ENCODE assay signal across 18 cellular contexts in genomic region chr7:44108768-44109750, GRCh38. TPM values are rescaled to one million over a fixed set of nuclear protein-coding genes. Genes with fewer than 3 reads are reported as not detected.
DNase-seq lines count a peak whose midpoint lies in the region; ATAC-seq, FAIRE-seq and TF ChIP-seq lines count a peak whose summit lies in the region.
"Had no signal": no experiment of that assay in that cellular context is flagged by ENCODE, and none has a peak within 500 bp of the region (broad histone marks: within the 10 kb centered on the region; RNA-seq: fewer than 3 reads in every experiment).

No MANE protein-coding gene starts in this region.

- H3K56ac ChIP-seq in H1 (replicated peaks; ENCODE audit: insufficient read length, low read depth, low read length), result no peak overlapping the region

- H3K79me2 ChIP-seq in H1 (ENCODE audit: control insufficient read depth in 1 of 2, insufficient read depth in 2 of 2, low read length in 2 of 2), result no peaks in the 10 kb centered on the region; a peak in 1 of 4 replicates

- no peak overlapping the region for H2BK12ac ChIP-seq in H1 (ENCODE audit: low read depth, low read length)

- peaks cover 10% of the 10 kb centered on the region for H3K23me2 ChIP-seq in H1 (ENCODE audit: low read depth, low read length)

- no peak for TF ChIP-seq POLR2A in H1 (IDR thresholded peaks at IDR 0.05; ENCODE audit: control extremely low read depth in 1 of 2, low read depth in 2 of 2, low read length in 2 of 2)

- no peak for FAIRE-seq in H1 (lab: Jason Lieb, UNC)
- FAIRE-seq: astrocyte, D721Med, islet of Langerhans, TTC549 had no signal

- no peak overlapping the region for H2BK120ac ChIP-seq in H1 (replicated peaks; ENCODE audit: low read depth, low read length)

- H2AK5ac ChIP-seq in H1 (ENCODE audit: low read depth, low read length), result no peak overlapping the region

- H2AFZ ChIP-seq in H1 (ENCODE audit: low read length), result no peak overlapping the region

- no peak overlapping the region for H3K27ac ChIP-seq in HEK293 (ENCODE audit: extremely low read depth, low read depth, low read length)
- H3K27ac ChIP-seq in H1 (ENCODE audit: low read depth, low read length), result no peak overlapping the region
- peak overlapping the region; percentile 98 to 100 for H3K27ac ChIP-seq in tibial artery
- H3K27ac ChIP-seq: neutrophil, SJSA1 had no signal

- TF ChIP-seq RAD21 in H1 (IDR thresholded peaks at IDR 0.05 in 1 of 2, conservative IDR thresholded peaks at IDR 0.05 in 1 of 2; ENCODE audit: low read depth in 2 of 2, low read length in 2 of 2), result peak; percentile 10 to 22; a peak in 3 of 4 replicates

- no peak overlapping the region for H3K4ac ChIP-seq in H1 (replicated peaks; ENCODE audit: insufficient read length, low read depth, low read length)

- H3K36me3 Mint-ChIP-seq in natural killer cell, result no peaks in the 10 kb centered on the region
- peaks cover 2% of the 10 kb centered on the region for H3K36me3 Mint-ChIP-seq in activated naive CD8-positive, alpha-beta T cell treated with anti-CD3 and anti-CD28 coated beads, Interleukin-2, amount 50 U/mL, for 24 hours (ENCODE audit: low read depth)

- no peak overlapping the region for H3K4me2 ChIP-seq in H1 (ENCODE audit: insufficient read depth in 1 of 2, low read depth in 2 of 2, low read length in 2 of 2)

- no peak overlapping the region for H4K91ac ChIP-seq in H1 (replicated peaks; ENCODE audit: insufficient read length, low read length)

- H3K36me3 ChIP-seq in HEK293 (ENCODE audit: control insufficient read depth in 2 of 2, insufficient read depth in 1 of 2, low read length in 2 of 2) (peaks cover 0 to under 1% of the 10 kb centered on the region in 2 experiments; a peak in 1 of 3 replicates), H1 (ENCODE audit: control insufficient read depth in 2 of 4, insufficient read depth in 4 of 4, low read length in 3 of 4) (peaks cover 0 to 6% (median 3%) of the 10 kb centered on the region in 4 experiments; a peak in 5 of 8 replicates), tibial artery (peaks cover 25 to 75% (median 72%) of the 10 kb centered on the region in 3 donors)
- H3K36me3 ChIP-seq: neutrophil had no signal

- H3K79me1 ChIP-seq in H1 (ENCODE audit: low read depth, low read length), result peaks cover 4% of the 10 kb centered on the region; the same call in 1 of the 2 replicates

- no peak overlapping the region for H2BK15ac ChIP-seq in H1 (ENCODE audit: low read length)

- no peak overlapping the region for H3K9ac ChIP-seq in H1 (replicated peaks in 1 of 4; ENCODE audit: extremely low read depth in 1 of 4, low read depth in 3 of 4, low read length in 3 of 4)

- DNase-seq in Right ventricle myocardium superior (peak; percentile 32), left cardiac atrium (no peak), H1 (ENCODE audit: low read depth in 1 of 2, low spot score in 2 of 2) (no peak), tibial artery (no peak), natural killer cell (no peak), NCI-H526 treated with DMSO at 0.1 percent for 48 hours (lab: John Stamatoyannopoulos, UW) (no peak)
- no peak for DNase-seq in activated naive CD8-positive, alpha-beta T cell treated with anti-CD3 and anti-CD28 coated beads, Interleukin-2, amount 50 U/mL, for 24 hours
- DNase-seq: erythroblast; Kasumi-1; NCI-H446; stimulated activated CD4-positive, alpha-beta T cell treated with anti-CD3 and anti-CD28 coated beads, Interleukin-4, amount 100 ng/mL, for 4 hours had no signal

- H2BK5ac ChIP-seq in H1 (ENCODE audit: low read depth, low read length), result no peak overlapping the region

- no peak overlapping the region for H2BK20ac ChIP-seq in H1 (ENCODE audit: low read length)

- peaks cover 0 to 3% of the 10 kb centered on the region in 2 donors for H3K27me3 Mint-ChIP-seq in natural killer cell (ENCODE audit: low read depth in 2 of 2)
- no peaks in the 10 kb centered on the region for H3K27me3 Mint-ChIP-seq in activated naive CD8-positive, alpha-beta T cell treated with anti-CD3 and anti-CD28 coated beads, Interleukin-2, amount 50 U/mL, for 24 hours

- H3K27ac Mint-ChIP-seq in natural killer cell, result no peak overlapping the region
- H3K27ac Mint-ChIP-seq in activated naive CD8-positive, alpha-beta T cell treated with anti-CD3 and anti-CD28 coated beads, Interleukin-2, amount 50 U/mL, for 24 hours, result no peak overlapping the region

- peaks cover 7% of the 10 kb centered on the region in 2 donors for H3K4me1 Mint-ChIP-seq in natural killer cell
- H3K4me1 Mint-ChIP-seq in activated naive CD8-positive, alpha-beta T cell treated with anti-CD3 and anti-CD28 coated beads, Interleukin-2, amount 50 U/mL, for 24 hours, result peaks cover 15% of the 10 kb centered on the region

- H3K4me1 ChIP-seq in HEK293 (ENCODE audit: control insufficient read depth, insufficient read depth, low read length), result no peaks in the 10 kb centered on the region
- peaks cover 0 to 11% (median 6%) of the 10 kb centered on the region in 4 experiments; a peak in 6 of 7 replicates for H3K4me1 ChIP-seq in H1 (replicated peaks in 1 of 4; ENCODE audit: control insufficient read depth in 3 of 4, insufficient read depth in 4 of 4, low read length in 3 of 4)
- peaks cover 12 to 92% (median 76%) of the 10 kb centered on the region in 4 donors for H3K4me1 ChIP-seq in tibial artery

- 91% methylated on average over 17 of the region's 21 CpGs; no CpG with 5 or more reads in 1 of the 2 experiments for WGBS in H1 (ENCODE audit: extremely low coverage in 1 of 2, insufficient coverage in 1 of 2, insufficient read length in 1 of 2, insufficient replicate concordance in 2 of 2, low coverage in 1 of 2, low lambda C conversion rate in 2 of 2, missing lambda C conversion rate in 1 of 2), 2 experiments

- H3K4me3 Mint-ChIP-seq in natural killer cell, result no peak overlapping the region
- no peak overlapping the region for H3K4me3 Mint-ChIP-seq in activated naive CD8-positive, alpha-beta T cell treated with anti-CD3 and anti-CD28 coated beads, Interleukin-2, amount 50 U/mL, for 24 hours

- H3K27me3 ChIP-seq in H1 (replicated peaks in 1 of 4; ENCODE audit: control insufficient read depth in 3 of 4, extremely low read depth in 1 of 4, insufficient read depth in 3 of 4, low read length in 3 of 4) (peaks cover 0 to 14% (median 11%) of the 10 kb centered on the region in 4 experiments; a peak in 6 of 7 replicates), tibial artery (no peaks in the 10 kb centered on the region)
- H3K27me3 ChIP-seq: SJSA1 had no signal

- H3K9me3 ChIP-seq in HEK293 (ENCODE audit: control insufficient read depth, insufficient read depth, low read depth, low read length) (no peaks in the 10 kb centered on the region), H1 (ENCODE audit: insufficient read depth in 2 of 2, low read depth in 1 of 2, low read length in 1 of 2) (no peaks in the 10 kb centered on the region), tibial artery (no peaks in the 10 kb centered on the region)
- H3K9me3 ChIP-seq: neutrophil, SJSA1 had no signal

- no peaks in the 10 kb centered on the region for H3K9me3 Mint-ChIP-seq in natural killer cell
- H3K9me3 Mint-ChIP-seq in activated naive CD8-positive, alpha-beta T cell treated with anti-CD3 and anti-CD28 coated beads, Interleukin-2, amount 50 U/mL, for 24 hours, result no peaks in the 10 kb centered on the region

- intact Hi-C loops in Right ventricle myocardium superior (cut with DNase I) (no loop called here), left cardiac atrium (cut with DNase I) (no loop called here), tibial artery (cut with DNase I; ENCODE audit: low total_unique reads) (no loop called here), natural killer cell (cut with micrococcal nuclease) (no loop called here)

- no peak overlapping the region for H3K18ac ChIP-seq in H1 (ENCODE audit: extremely low read depth, low read length)

- no peak for TF ChIP-seq EP300 in H1 (IDR thresholded peaks at IDR 0.05; ENCODE audit: borderline replicate concordance in 1 of 2, low read depth in 2 of 2, low read length in 2 of 2)

- ATAC-seq in Right ventricle myocardium superior (ENCODE audit: poor library complexity), result no peak
- ATAC-seq in left cardiac atrium, result no peak
- no peak for ATAC-seq in natural killer cell
- no peak for ATAC-seq in activated naive CD8-positive, alpha-beta T cell treated with anti-CD3 and anti-CD28 coated beads, Interleukin-2, amount 50 U/mL, for 24 hours

- H3K4me3 ChIP-seq in HEK293 (ENCODE audit: low read depth, low read length) (no peak overlapping the region), H1 (ENCODE audit: extremely low read depth in 1 of 4, insufficient read depth in 2 of 4, low read depth in 3 of 4, low read length in 4 of 4) (no peak overlapping the region), tibial artery (peak overlapping the region in 1 of 2 donors; percentile 58)
- H3K4me3 ChIP-seq: SJSA1 had no signal

- no peak overlapping the region for H4K5ac ChIP-seq in H1 (ENCODE audit: insufficient read length, low read depth, low read length)

- CTCF ChIA-PET in HEK293 (lab: Yijun Ruan, JAX), result interaction anchor here (1.1 to 1.8 kb wide), 2 partner anchors 10 to 89 kb away, joined by 6 read pairs; no protein-coding TSS in a partner anchor
- CTCF ChIA-PET in H1 (lab: Charles Lee; ENCODE audit: partially characterized antibody), result interaction anchor here (0.9 to 2.4 kb wide), 7 partner anchors 11 to 132 kb away, joined by 3 to 11 read pairs (median 3); partner anchors contain the start of gene POLD2

- H3K23ac ChIP-seq in H1 (ENCODE audit: insufficient read length), result no peak overlapping the region

- no peak overlapping the region for H4K8ac ChIP-seq in H1 (ENCODE audit: extremely low read depth, insufficient read depth, low read length)

- peaks cover 2 to 10% of the 10 kb centered on the region in 2 experiments for H4K20me1 ChIP-seq in H1 (replicated peaks in 1 of 2; ENCODE audit: control insufficient read depth in 1 of 2, insufficient read depth in 2 of 2, low read length in 2 of 2)

- POLR2A ChIA-PET in HEK293 (lab: Yijun Ruan, JAX) (no interaction called here), H1 (lab: Charles Lee; ENCODE audit: partially characterized antibody) (interaction anchor here (0.7 to 1.7 kb wide), 4 partner anchors 13 to 69 kb away, joined by 3 to 6 read pairs (median 4); partner anchors contain the start of genes PGAM2 and POLD2)

- TF ChIP-seq CTCF in HEK293 (tag by site-specific recombination; IDR thresholded peaks at IDR 0.05) (0 out of 2 replicates have a peak, but pooled peaks have one; percentile 11), H1 (IDR thresholded peaks at IDR 0.05; ENCODE audit: control extremely low read depth in 1 of 3, insufficient read depth in 1 of 3, low read depth in 1 of 3, low read length in 3 of 3) (peak in 2 of 3 experiments; percentile 14 to 31; a peak in 3 of 4 replicates), tibial artery (IDR thresholded peaks at IDR 0.05) (no peak), natural killer cell (IDR thresholded peaks at IDR 0.05) (no peak)

- no peak overlapping the region for H3K14ac ChIP-seq in H1 (ENCODE audit: insufficient read length)

RNA-seq across cellular contexts. Expression of gene AEBP1, which starts 4.9 kb away (rescaled TPM):
- 12.4 TPM for total RNA-seq in Right ventricle myocardium superior
- total RNA-seq in left cardiac atrium, result 100 to 1,000 TPM in 1 of 2 donors, 10 to 100 TPM in 1; 65.0 to 117 TPM
- total RNA-seq in H1 (2021; fragmentation: NEBNext Ultra II Directional; extraction: Animal tissue kit (Norgen Biotek cat#: 25700)), result 39.4 and 41.2 TPM in 2 replicates
- polyA plus RNA-seq in H1 (2011; rRNA removed), result 10.4 and 18.4 TPM in 2 replicates
- polyA plus RNA-seq in H1 (2011; cell fraction: cytosol; rRNA removed), result 9.4 TPM
- 49.1 TPM for polyA plus RNA-seq in H1 (2011; cell fraction: nucleus; rRNA removed)
- polyA plus RNA-seq in H1 (2012, experiment 1 of 2), result 29.7 to 44.2 TPM (median 41.7 TPM) in 4 replicates
- 26.9 TPM for polyA plus RNA-seq in H1 (2012, experiment 2 of 2)
- polyA plus RNA-seq in H1 (2013, experiment 1 of 2), result 44.5 TPM
- 41.1 TPM for polyA plus RNA-seq in H1 (2013, experiment 2 of 2)
- polyA minus RNA-seq in H1 (2011; rRNA and poly(A)+ RNA removed), result 8.0 and 10.4 TPM in 2 replicates
- polyA minus RNA-seq in H1 (2011; cell fraction: cytosol; rRNA and poly(A)+ RNA removed), result 16.9 TPM
- polyA minus RNA-seq in H1 (2011; cell fraction: nucleus; rRNA and poly(A)+ RNA removed), result 15.4 TPM
- 1 to 10 TPM; 3.3 to 9.0 (median 6.4) TPM for total RNA-seq in natural killer cell
- total RNA-seq: SJSA1 had no signal

RNA-seq across cellular contexts. Expression of gene POLD2, which starts 14.3 kb away (rescaled TPM):
- 75.3 TPM for total RNA-seq in Right ventricle myocardium superior
- 10 to 100 TPM; 95.8 to 98.9 TPM for total RNA-seq in left cardiac atrium
- 148 TPM in 2 replicates for total RNA-seq in H1 (2021; fragmentation: NEBNext Ultra II Directional; extraction: Animal tissue kit (Norgen Biotek cat#: 25700))
- 214 and 289 TPM in 2 replicates for polyA plus RNA-seq in H1 (2011; rRNA removed)
- 206 TPM for polyA plus RNA-seq in H1 (2011; cell fraction: cytosol; rRNA removed)
- 348 TPM for polyA plus RNA-seq in H1 (2011; cell fraction: nucleus; rRNA removed)
- 147 to 186 TPM (median 179 TPM) in 4 replicates for polyA plus RNA-seq in H1 (2012, experiment 1 of 2)
- 203 TPM for polyA plus RNA-seq in H1 (2012, experiment 2 of 2)
- polyA plus RNA-seq in H1 (2013, experiment 1 of 2), result 97.2 TPM
- polyA plus RNA-seq in H1 (2013, experiment 2 of 2), result 100 TPM
- polyA minus RNA-seq in H1 (2011; rRNA and poly(A)+ RNA removed), result 98.1 and 115 TPM in 2 replicates
- 58.5 TPM for polyA minus RNA-seq in H1 (2011; cell fraction: cytosol; rRNA and poly(A)+ RNA removed)
- polyA minus RNA-seq in H1 (2011; cell fraction: nucleus; rRNA and poly(A)+ RNA removed), result 88.3 TPM
- 10 to 100 TPM; 30.1 to 38.3 (median 38.1) TPM for total RNA-seq in natural killer cell

RNA-seq across cellular contexts. Expression of gene POLM, which starts 26.7 kb away (rescaled TPM):
- total RNA-seq in Right ventricle myocardium superior (15.5 TPM), left cardiac atrium (10 to 100 TPM; 20.0 to 22.1 TPM), natural killer cell (10 to 100 TPM; 41.7 to 74.1 (median 50.9) TPM)
- total RNA-seq in H1 (2021; fragmentation: NEBNext Ultra II Directional; extraction: Animal tissue kit (Norgen Biotek cat#: 25700)), result 14.5 and 14.9 TPM in 2 replicates
- polyA plus RNA-seq in H1 (2011; rRNA removed), result 12.0 and 20.4 TPM in 2 replicates
- polyA plus RNA-seq in H1 (2011; cell fraction: cytosol; rRNA removed), result 13.0 TPM
- 36.8 TPM for polyA plus RNA-seq in H1 (2011; cell fraction: nucleus; rRNA removed)
- polyA plus RNA-seq in H1 (2012, experiment 1 of 2), result 10.1 to 15.2 TPM (median 13.5 TPM) in 4 replicates
- polyA plus RNA-seq in H1 (2012, experiment 2 of 2), result 12.7 TPM
- 12.6 TPM for polyA plus RNA-seq in H1 (2013, experiment 1 of 2)
- 10.2 TPM for polyA plus RNA-seq in H1 (2013, experiment 2 of 2)
- 9.6 TPM in 2 replicates for polyA minus RNA-seq in H1 (2011; rRNA and poly(A)+ RNA removed)
- 11.3 TPM for polyA minus RNA-seq in H1 (2011; cell fraction: cytosol; rRNA and poly(A)+ RNA removed)
- 19.8 TPM for polyA minus RNA-seq in H1 (2011; cell fraction: nucleus; rRNA and poly(A)+ RNA removed)

RNA-seq across cellular contexts. Expression of gene MYL7, which starts 32.1 kb away (rescaled TPM):
- total RNA-seq in Right ventricle myocardium superior (2,290 TPM), left cardiac atrium (over 10,000 TPM; 20,486 to 20,690 TPM), natural killer cell (not detected)
- 3.3 and 3.6 TPM in 2 replicates for total RNA-seq in H1 (2021; fragmentation: NEBNext Ultra II Directional; extraction: Animal tissue kit (Norgen Biotek cat#: 25700))
- 1.4 and 3.4 TPM in 2 replicates for polyA plus RNA-seq in H1 (2011; rRNA removed)
- 1.8 TPM for polyA plus RNA-seq in H1 (2011; cell fraction: cytosol; rRNA removed)
- polyA plus RNA-seq in H1 (2011; cell fraction: nucleus; rRNA removed), result 3.0 TPM
- 2.1 to 4.1 TPM (median 2.5 TPM) in 4 replicates for polyA plus RNA-seq in H1 (2012, experiment 1 of 2)
- 8.2 TPM for polyA plus RNA-seq in H1 (2012, experiment 2 of 2)
- polyA plus RNA-seq in H1 (2013, experiment 1 of 2), result 1.8 TPM
- polyA plus RNA-seq in H1 (2013, experiment 2 of 2), result 2.9 TPM
- 2.1 and 3.8 TPM in 2 replicates for polyA minus RNA-seq in H1 (2011; rRNA and poly(A)+ RNA removed)
- not detected for polyA minus RNA-seq in H1 (2011; cell fraction: cytosol; rRNA and poly(A)+ RNA removed)
- polyA minus RNA-seq in H1 (2011; cell fraction: nucleus; rRNA and poly(A)+ RNA removed), result not detected
- total RNA-seq: SJSA1 had no signal

RNA-seq across cellular contexts. Expression of gene PGAM2, which starts 43.7 kb away (rescaled TPM):
- 1,131 TPM for total RNA-seq in Right ventricle myocardium superior
- total RNA-seq in left cardiac atrium, result 1,000 to 10,000 TPM in 1 of 2 donors, 100 to 1,000 TPM in 1; 799 to 1,159 TPM
- total RNA-seq in H1 (2021; fragmentation: NEBNext Ultra II Directional; extraction: Animal tissue kit (Norgen Biotek cat#: 25700)), result 1.4 and 2.1 TPM in 2 replicates
- 2.9 and 4.3 TPM in 2 replicates for polyA plus RNA-seq in H1 (2011; rRNA removed)
- 4.5 TPM for polyA plus RNA-seq in H1 (2011; cell fraction: cytosol; rRNA removed)
- polyA plus RNA-seq in H1 (2011; cell fraction: nucleus; rRNA removed), result 3.5 TPM
- 0.94 to 2.6 TPM (median 2.2 TPM) in 4 replicates for polyA plus RNA-seq in H1 (2012, experiment 1 of 2)
- 1.3 TPM for polyA plus RNA-seq in H1 (2012, experiment 2 of 2)
- polyA plus RNA-seq in H1 (2013, experiment 1 of 2), result 0.97 TPM
- polyA plus RNA-seq in H1 (2013, experiment 2 of 2), result 0.90 TPM
- polyA minus RNA-seq in H1 (2011; rRNA and poly(A)+ RNA removed), result 0.88 and 1.6 TPM in 2 replicates
- polyA minus RNA-seq in H1 (2011; cell fraction: cytosol; rRNA and poly(A)+ RNA removed), result not detected
- polyA minus RNA-seq in H1 (2011; cell fraction: nucleus; rRNA and poly(A)+ RNA removed), result 0.80 TPM
- 1 to 10 TPM; 1.0 to 1.9 (median 1.5) TPM for total RNA-seq in natural killer cell

Comparison
In these comparisons a context has a peak if more than half of its experiments do, and no peak if none do; other contexts are left out.
1. H3K27ac ChIP-seq: peak in tibial artery (2 of 2); none in HEK293 (single experiment) and H1 (single experiment).
2. CTCF ChIP-seq: peak in HEK293 (single experiment) and H1 (2 of 3); none in tibial artery (0 of 2) and natural killer cell (single experiment).